ENCODE assay signal across 1 cellular context in genomic region chr4:74092957-74093356, GRCh38.
TF ChIP-seq lines count a peak whose summit lies in the region.

No MANE protein-coding gene starts in this region.

TF ChIP-seq in IMR-90, 13 proteins besides CTCF, POLR2A, EP300 and RAD21:
- TF ChIP-seq MXI1 (IDR thresholded peaks at IDR 0.05; ENCODE audit: borderline replicate concordance, low read depth, low read length) (no peak), MAZ (IDR thresholded peaks at IDR 0.05; ENCODE audit: borderline replicate concordance, low read depth, low read length) (no peak), CHD1 (IDR thresholded peaks at IDR 0.05; ENCODE audit: low read depth, low read length) (no peak), SMC3 (IDR thresholded peaks at IDR 0.05; ENCODE audit: low read depth, low read length) (no peak)
- TF ChIP-seq, protein P1, sequence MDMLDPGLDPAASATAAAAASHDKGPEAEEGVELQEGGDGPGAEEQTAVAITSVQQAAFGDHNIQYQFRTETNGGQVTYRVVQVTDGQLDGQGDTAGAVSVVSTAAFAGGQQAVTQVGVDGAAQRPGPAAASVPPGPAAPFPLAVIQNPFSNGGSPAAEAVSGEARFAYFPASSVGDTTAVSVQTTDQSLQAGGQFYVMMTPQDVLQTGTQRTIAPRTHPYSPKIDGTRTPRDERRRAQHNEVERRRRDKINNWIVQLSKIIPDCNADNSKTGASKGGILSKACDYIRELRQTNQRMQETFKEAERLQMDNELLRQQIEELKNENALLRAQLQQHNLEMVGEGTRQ (IDR thresholded peaks at IDR 0.05; ENCODE audit: low read depth, low read length) = no peak
TF ChIP-seq in IMR-90: peak in this region for 0.
